Comparison of ENCODE assay signal across 28 cellular contexts in genomic region chr6:40727272-40727671, GRCh38.
A peak's percentile ranks its signal among the peaks of the same experiment; 100 is the strongest.
DNase-seq lines count a peak whose midpoint lies in the region; ATAC-seq and TF ChIP-seq lines count a peak whose summit lies in the region.
"Had no signal": no experiment of that assay in that cellular context is flagged by ENCODE, and none has a peak within 500 bp of the region (broad histone marks: within the 10 kb centered on the region; RNA-seq: fewer than 3 reads in every experiment).

No MANE protein-coding gene starts in this region.

- H3K27me3 ChIP-seq in A673 (replicated peaks; ENCODE audit: insufficient read depth, low read depth, low read length, poor library complexity) (no peaks in the 10 kb centered on the region), BLaER1 (no peaks in the 10 kb centered on the region), ascending aorta (no peaks in the 10 kb centered on the region)
- no peaks in the 10 kb centered on the region for H3K27me3 ChIP-seq in naive thymus-derived CD4-positive, alpha-beta T cell (ENCODE audit: control insufficient read depth in 2 of 2, insufficient read depth in 2 of 2, low read length in 2 of 2)
- H3K27me3 ChIP-seq: cardiac muscle cell, tibial nerve had no signal

- H3K27me3 Mint-ChIP-seq in glutamatergic neuron (ENCODE audit: unreplicated experiment) = peaks cover 2% of the 10 kb centered on the region
- peaks cover 0 to 9% (median 0%) of the 10 kb centered on the region in 5 donors for H3K27me3 Mint-ChIP-seq in naive thymus-derived CD4-positive, alpha-beta T cell
- H3K27me3 Mint-ChIP-seq: activated CD4-positive, alpha-beta memory T cell treated with anti-CD3 and anti-CD28 coated beads for 36 hours; natural killer cell treated with Interleukin-12 subunit alpha and Interleukin-12 subunit beta and Interleukin-15 and Interleukin-18, amount 100 ng/mL, for 72 hours; stimulated activated naive CD8-positive, alpha-beta T cell treated with anti-CD3 and anti-CD28 coated beads, Interleukin-15, amount 100 ng/mL, for 72 hours had no signal

- no peaks in the 10 kb centered on the region for H3K36me3 Mint-ChIP-seq in glutamatergic neuron (ENCODE audit: unreplicated experiment)
- no peaks in the 10 kb centered on the region for H3K36me3 Mint-ChIP-seq in naive thymus-derived CD4-positive, alpha-beta T cell
- H3K36me3 Mint-ChIP-seq: activated CD4-positive, alpha-beta memory T cell treated with anti-CD3 and anti-CD28 coated beads for 36 hours; CD8-positive, alpha-beta memory T cell; natural killer cell treated with Interleukin-12 subunit alpha and Interleukin-12 subunit beta and Interleukin-15 and Interleukin-18, amount 100 ng/mL, for 72 hours had no signal

- no peak overlapping the region for H3K4me3 ChIP-seq in A673 (ENCODE audit: low read depth, low read length, poor library complexity, severe bottlenecking)
- no peak overlapping the region for H3K4me3 ChIP-seq in BLaER1
- no peak overlapping the region for H3K4me3 ChIP-seq in naive thymus-derived CD4-positive, alpha-beta T cell (ENCODE audit: low read length)
- no peak overlapping the region for H3K4me3 ChIP-seq in ascending aorta
- H3K4me3 ChIP-seq: cardiac muscle cell, GM23248, tibial nerve had no signal

- H4K20me1 ChIP-seq in BLaER1 = no peaks in the 10 kb centered on the region

- no peaks in the 10 kb centered on the region for H3K36me3 ChIP-seq in A673 (ENCODE audit: insufficient read depth, low read length, poor library complexity, severe bottlenecking)
- no peaks in the 10 kb centered on the region for H3K36me3 ChIP-seq in BLaER1
- no peaks in the 10 kb centered on the region for H3K36me3 ChIP-seq in naive thymus-derived CD4-positive, alpha-beta T cell (ENCODE audit: control insufficient read depth in 2 of 3, insufficient read depth in 3 of 3, low read length in 3 of 3)
- H3K36me3 ChIP-seq in ascending aorta = no peaks in the 10 kb centered on the region
- H3K36me3 ChIP-seq: cardiac muscle cell, tibial nerve had no signal

- DNase-seq in A673 (ENCODE audit: low spot score) = peak; percentile 53
- DNase-seq in NCI-H526 treated with DMSO at 0.1 percent for 48 hours (lab: John Stamatoyannopoulos, UW) = peak; percentile 6
- peak; percentile 49 for DNase-seq in glutamatergic neuron
- no peak for DNase-seq in head of caudate nucleus
- DNase-seq in naive thymus-derived CD4-positive, alpha-beta T cell = no peak
- no peak for DNase-seq in ascending aorta (ENCODE audit: low spot score in 2 of 2)
- DNase-seq: activated CD4-positive, alpha-beta memory T cell treated with anti-CD3 and anti-CD28 coated beads for 36 hours; activated naive CD4-positive, alpha-beta T cell treated with Interleukin-2 at 50 U/mL for 16 hours; activated T-cell treated with anti-CD3 and anti-CD28 coated beads for 4 hours; amniotic stem cell; CD8-positive, alpha-beta memory T cell; dermis blood vessel endothelial cell; GM23248; left colon; NCI-H1694 treated with DMSO at 0.1 percent for 48 hours; NCI-H446; right cardiac atrium; stimulated activated CD4-positive, alpha-beta T cell treated with anti-CD3 and anti-CD28 coated beads, Interleukin-12 subunit alpha, Interleukin-12 subunit beta, amount 100 ng/mL, for 4 hours; stimulated activated naive CD8-positive, alpha-beta T cell treated with anti-CD3 and anti-CD28 coated beads, Interleukin-15, amount 100 ng/mL, for 72 hours had no signal

- H3K27ac Mint-ChIP-seq in glutamatergic neuron (ENCODE audit: unreplicated experiment) = no peak overlapping the region
- H3K27ac Mint-ChIP-seq in naive thymus-derived CD4-positive, alpha-beta T cell = no peak overlapping the region
- H3K27ac Mint-ChIP-seq: activated CD4-positive, alpha-beta memory T cell treated with anti-CD3 and anti-CD28 coated beads for 36 hours; CD8-positive, alpha-beta memory T cell; natural killer cell treated with Interleukin-12 subunit alpha and Interleukin-12 subunit beta and Interleukin-15 and Interleukin-18, amount 100 ng/mL, for 72 hours; stimulated activated naive CD8-positive, alpha-beta T cell treated with anti-CD3 and anti-CD28 coated beads, Interleukin-15, amount 100 ng/mL, for 72 hours had no signal

- intact Hi-C loops in A673 (cut with micrococcal nuclease; ENCODE audit: unreplicated experiment) (no loop called here), head of caudate nucleus (cut with DNase I) (no loop called here), ascending aorta (cut with DNase I) (no loop called here)
- intact Hi-C loops in naive thymus-derived CD4-positive, alpha-beta T cell (cut with micrococcal nuclease) = no loop called here

- H3K9me3 ChIP-seq in A673 (ENCODE audit: low read depth, low read length, poor library complexity, severe bottlenecking) = no peaks in the 10 kb centered on the region
- no peaks in the 10 kb centered on the region for H3K9me3 ChIP-seq in BLaER1
- H3K9me3 ChIP-seq in naive thymus-derived CD4-positive, alpha-beta T cell (ENCODE audit: control insufficient read depth in 2 of 3, low read length in 3 of 3) = no peaks in the 10 kb centered on the region
- H3K9me3 ChIP-seq in ascending aorta = no peaks in the 10 kb centered on the region
- H3K9me3 ChIP-seq: tibial nerve had no signal

- peak overlapping the region; percentile 39; the same call in 1 of the 2 replicates for H3K4me2 ChIP-seq in BLaER1

- no peak overlapping the region for H3K9ac ChIP-seq in BLaER1
- H3K9ac ChIP-seq: GM23248, parathyroid adenoma had no signal

- H3K27ac ChIP-seq in A673 (ENCODE audit: low read depth, low read length, poor library complexity, severe bottlenecking) = no peak overlapping the region
- no peak overlapping the region for H3K27ac ChIP-seq in BLaER1
- H3K27ac ChIP-seq in naive thymus-derived CD4-positive, alpha-beta T cell (ENCODE audit: low read depth, low read length) = no peak overlapping the region
- no peak overlapping the region for H3K27ac ChIP-seq in ascending aorta
- H3K27ac ChIP-seq: cardiac muscle cell, GM23248, HL-60, parathyroid adenoma, RWPE1, tibial nerve had no signal

- TF ChIP-seq CTCF in A673 (conservative IDR thresholded peaks at IDR 0.05; ENCODE audit: low read depth, low read length) (peak; percentile 31; the same call in 1 of the 2 replicates), glutamatergic neuron (IDR thresholded peaks at IDR 0.05; ENCODE audit: partially characterized antibody, unreplicated experiment) (peak; percentile 36), ascending aorta (IDR thresholded peaks at IDR 0.05) (no peak)

- POLR2A ChIA-PET in A673 (lab: Charles Lee; ENCODE audit: low non-redundant PET) = interaction anchor here (0.6 kb wide), 1 partner anchor 1739 kb away, joined by 4 read pairs; no protein-coding TSS in a partner anchor
- POLR2A ChIA-PET in naive thymus-derived CD4-positive, alpha-beta T cell (lab: Charles Lee) = no interaction called here

- no peaks in the 10 kb centered on the region for H3K4me1 ChIP-seq in A673 (ENCODE audit: insufficient read depth, low read length, poor library complexity, severe bottlenecking)
- H3K4me1 ChIP-seq in BLaER1 = peaks cover 60% of the 10 kb centered on the region
- H3K4me1 ChIP-seq in naive thymus-derived CD4-positive, alpha-beta T cell (ENCODE audit: control insufficient read depth in 2 of 2, insufficient read depth in 2 of 2, low read length in 2 of 2) = no peaks in the 10 kb centered on the region
- peaks cover 0 to 4% of the 10 kb centered on the region in 2 donors for H3K4me1 ChIP-seq in ascending aorta
- H3K4me1 ChIP-seq: parathyroid adenoma, tibial nerve had no signal

- peaks cover 3% of the 10 kb centered on the region for H3K9me3 Mint-ChIP-seq in glutamatergic neuron (ENCODE audit: unreplicated experiment)
- H3K9me3 Mint-ChIP-seq in naive thymus-derived CD4-positive, alpha-beta T cell = no peaks in the 10 kb centered on the region
- H3K9me3 Mint-ChIP-seq: activated CD4-positive, alpha-beta memory T cell treated with anti-CD3 and anti-CD28 coated beads for 36 hours; CD8-positive, alpha-beta memory T cell; natural killer cell treated with Interleukin-12 subunit alpha and Interleukin-12 subunit beta and Interleukin-15 and Interleukin-18, amount 100 ng/mL, for 72 hours; stimulated activated naive CD8-positive, alpha-beta T cell treated with anti-CD3 and anti-CD28 coated beads, Interleukin-15, amount 100 ng/mL, for 72 hours had no signal

- CTCF ChIA-PET in A673 (lab: Charles Lee) = no interaction called here
- CTCF ChIA-PET in naive thymus-derived CD4-positive, alpha-beta T cell (lab: Charles Lee) = no interaction called here

- ATAC-seq in GM21723 (IDR thresholded peaks at IDR 0.05; ENCODE audit: unreplicated experiment) = no peak
- no peak for ATAC-seq in naive thymus-derived CD4-positive, alpha-beta T cell
- ATAC-seq: HepG2; left colon; natural killer cell treated with Interleukin-12 subunit alpha and Interleukin-12 subunit beta and Interleukin-15 and Interleukin-18, amount 100 ng/mL, for 72 hours; right cardiac atrium; stimulated activated naive CD8-positive, alpha-beta T cell treated with anti-CD3 and anti-CD28 coated beads, Interleukin-15, amount 100 ng/mL, for 72 hours had no signal

- no peak overlapping the region for H3K4me3 Mint-ChIP-seq in glutamatergic neuron (ENCODE audit: unreplicated experiment)
- no peak overlapping the region for H3K4me3 Mint-ChIP-seq in naive thymus-derived CD4-positive, alpha-beta T cell
- H3K4me3 Mint-ChIP-seq: activated CD4-positive, alpha-beta memory T cell treated with anti-CD3 and anti-CD28 coated beads for 36 hours; CD8-positive, alpha-beta memory T cell; natural killer cell treated with Interleukin-12 subunit alpha and Interleukin-12 subunit beta and Interleukin-15 and Interleukin-18, amount 100 ng/mL, for 72 hours; stimulated activated naive CD8-positive, alpha-beta T cell treated with anti-CD3 and anti-CD28 coated beads, Interleukin-15, amount 100 ng/mL, for 72 hours had no signal

- peaks cover 16% of the 10 kb centered on the region for H3K4me1 Mint-ChIP-seq in glutamatergic neuron (ENCODE audit: low read depth, unreplicated experiment)
- no peaks in the 10 kb centered on the region for H3K4me1 Mint-ChIP-seq in naive thymus-derived CD4-positive, alpha-beta T cell
- H3K4me1 Mint-ChIP-seq: CD8-positive, alpha-beta memory T cell; stimulated activated naive CD8-positive, alpha-beta T cell treated with anti-CD3 and anti-CD28 coated beads, Interleukin-15, amount 100 ng/mL, for 72 hours had no signal

- BruUV-seq in A673 (replicated peaks; lab: Mats Ljungman, UMichigan) = no TSS peak

Comparison
In these comparisons a context has a peak if more than half of its experiments do, and no peak if none do; other contexts are left out.
1. DNase-seq: peak in A673 (single experiment), NCI-H526 treated with DMSO at 0.1 percent for 48 hours (single experiment) and glutamatergic neuron (single experiment); none in head of caudate nucleus (0 of 42), naive thymus-derived CD4-positive, alpha-beta T cell (0 of 9) and ascending aorta (0 of 2).
2. CTCF ChIP-seq: peak in A673 (single experiment) and glutamatergic neuron (single experiment); none in ascending aorta (0 of 3).